16 cellular contexts compared by ENCODE assay signal in the genomic region with DNA sequence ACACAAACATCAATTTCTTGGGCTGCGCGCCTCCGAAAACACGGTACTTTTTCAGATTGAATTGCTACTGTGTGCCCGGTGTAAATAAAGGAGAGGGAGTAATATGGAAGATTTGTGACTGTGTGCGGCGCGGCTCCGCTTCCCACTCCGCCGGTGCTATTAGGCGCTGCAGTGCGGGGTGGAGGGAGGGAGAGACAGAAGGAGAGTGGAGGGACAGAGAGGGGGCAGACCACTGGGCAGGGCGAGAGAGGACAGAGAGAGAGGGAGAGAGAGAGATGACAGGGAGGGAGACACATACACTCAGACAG. TPM values are rescaled to one million over a fixed set of nuclear protein-coding genes. Genes with fewer than 3 reads are reported as not detected.
DNase-seq lines count a peak whose midpoint lies in the region; ATAC-seq, FAIRE-seq and TF ChIP-seq lines count a peak whose summit lies in the region.
"Had no signal": no experiment of that assay in that cellular context is flagged by ENCODE, and none has a peak within 500 bp of the region (broad histone marks: within the 10 kb centered on the region; RNA-seq: fewer than 3 reads in every experiment).

No MANE protein-coding gene starts in this region.

- POLR2A ChIA-PET in MCF 10A (lab: Yijun Ruan, JAX) = interaction anchor here (0.6 kb wide), 1 partner anchor 182 kb away, joined by 3 read pairs; no protein-coding TSS in a partner anchor
- POLR2A ChIA-PET in H1 (lab: Charles Lee; ENCODE audit: partially characterized antibody) = no interaction called here

- no peak overlapping the region for H2BK5ac ChIP-seq in H1 (ENCODE audit: low read depth, low read length)

- no peak overlapping the region for H3K27ac Mint-ChIP-seq in MCF 10A (ENCODE audit: low read depth, unreplicated experiment)

- no peak overlapping the region for H4K5ac ChIP-seq in H1 (ENCODE audit: insufficient read length, low read depth, low read length)

- H3K9ac ChIP-seq in mammary epithelial cell (ENCODE audit: insufficient read depth, low read length) (no peak overlapping the region), H1 (replicated peaks in 1 of 4; ENCODE audit: extremely low read depth in 1 of 4, low read depth in 3 of 4, low read length in 3 of 4) (no peak overlapping the region), muscle layer of colon (ENCODE audit: low read length) (no peak overlapping the region)

- no peak for TF ChIP-seq RAD21 in H1 (IDR thresholded peaks at IDR 0.05 in 1 of 2, conservative IDR thresholded peaks at IDR 0.05 in 1 of 2; ENCODE audit: low read depth in 2 of 2, low read length in 2 of 2)

- H3K4me1 ChIP-seq in mammary epithelial cell (ENCODE audit: insufficient read depth, low read length) (no peaks in the 10 kb centered on the region), H1 (replicated peaks in 1 of 4; ENCODE audit: control insufficient read depth in 3 of 4, insufficient read depth in 4 of 4, low read length in 3 of 4) (peaks cover 0 to 17% (median 4%) of the 10 kb centered on the region in 4 experiments; a peak in 4 of 7 replicates), muscle layer of colon (ENCODE audit: insufficient read depth, low read length) (peaks cover 18% of the 10 kb centered on the region), tibial artery (peaks cover 0 to 18% (median 9%) of the 10 kb centered on the region in 4 donors)
- H3K4me1 ChIP-seq: foreskin keratinocyte had no signal

- no peak overlapping the region for H3K4me3 Mint-ChIP-seq in MCF 10A (ENCODE audit: unreplicated experiment)

- no peak overlapping the region for H2AK5ac ChIP-seq in H1 (ENCODE audit: low read depth, low read length)

- H3K56ac ChIP-seq in H1 (replicated peaks; ENCODE audit: insufficient read length, low read depth, low read length) = no peak overlapping the region

- no peak for TF ChIP-seq CTCF in mammary epithelial cell (conservative IDR thresholded peaks at IDR 0.05 in 1 of 2, IDR thresholded peaks at IDR 0.05 in 1 of 2; ENCODE audit: extremely low read depth in 1 of 2, insufficient read depth in 1 of 2, low read depth in 1 of 2, low read length in 2 of 2)
- no peak for TF ChIP-seq CTCF in MCF 10A (IDR thresholded peaks at IDR 0.05; ENCODE audit: unreplicated experiment)
- TF ChIP-seq CTCF in H1 (IDR thresholded peaks at IDR 0.05; ENCODE audit: control extremely low read depth in 1 of 3, insufficient read depth in 1 of 3, low read depth in 1 of 3, low read length in 3 of 3) = no peak
- TF ChIP-seq CTCF in tibial artery (IDR thresholded peaks at IDR 0.05) = no peak

- no peak overlapping the region for H3K23ac ChIP-seq in H1 (ENCODE audit: insufficient read length)

- CTCF ChIA-PET in mammary epithelial cell (lab: Charles Lee; ENCODE audit: low non-redundant PET) = no interaction called here
- CTCF ChIA-PET in MCF 10A (lab: Yijun Ruan, JAX) = no interaction called here
- CTCF ChIA-PET in H1 (lab: Charles Lee; ENCODE audit: partially characterized antibody) = interaction anchor here (0.9 to 2.0 kb wide), 6 partner anchors 10 to 53 kb away, joined by 3 to 4 read pairs (median 4); no protein-coding TSS in a partner anchor

- BruUV-seq in mammary epithelial cell (replicated peaks; lab: Mats Ljungman, UMichigan) = no TSS peak
- BruUV-seq in MCF 10A (replicated peaks; lab: Mats Ljungman, UMichigan) = no TSS peak

- TF ChIP-seq EP300 in H1 (IDR thresholded peaks at IDR 0.05; ENCODE audit: borderline replicate concordance in 1 of 2, low read depth in 2 of 2, low read length in 2 of 2) = no peak

- no peak for FAIRE-seq in H1 (lab: Jason Lieb, UNC)
- FAIRE-seq: GM12878 had no signal

- no peak for TF ChIP-seq POLR2A in H1 (IDR thresholded peaks at IDR 0.05; ENCODE audit: control extremely low read depth in 1 of 2, low read depth in 2 of 2, low read length in 2 of 2)

- H3K36me3 Mint-ChIP-seq in MCF 10A (ENCODE audit: insufficient read depth, unreplicated experiment) = peaks cover 6% of the 10 kb centered on the region

- H3K18ac ChIP-seq in H1 (ENCODE audit: extremely low read depth, low read length) = no peak overlapping the region; the same call in 1 of the 2 replicates

- in situ Hi-C loops in mammary epithelial cell (cut with MboI; ENCODE audit: low sequenced_read_pairs in 2 of 2) = no loop called here

- H3K36me3 ChIP-seq in mammary epithelial cell (ENCODE audit: insufficient read depth, low read length) = no peaks in the 10 kb centered on the region
- no peaks in the 10 kb centered on the region for H3K36me3 ChIP-seq in H1 (ENCODE audit: control insufficient read depth in 2 of 4, insufficient read depth in 4 of 4, low read length in 3 of 4)
- no peaks in the 10 kb centered on the region for H3K36me3 ChIP-seq in muscle layer of colon (ENCODE audit: insufficient read depth, low read length)
- no peaks in the 10 kb centered on the region for H3K36me3 ChIP-seq in tibial artery
- H3K36me3 ChIP-seq: left lung had no signal

- H3K4me1 Mint-ChIP-seq in MCF 10A (ENCODE audit: insufficient read depth, unreplicated experiment) = no peaks in the 10 kb centered on the region

- H3K79me2 ChIP-seq in mammary epithelial cell (ENCODE audit: insufficient read depth, low read length) = no peaks in the 10 kb centered on the region
- H3K79me2 ChIP-seq in H1 (ENCODE audit: control insufficient read depth in 1 of 2, insufficient read depth in 2 of 2, low read length in 2 of 2) = no peaks in the 10 kb centered on the region

- H3K23me2 ChIP-seq in H1 (ENCODE audit: low read depth, low read length) = peaks cover 3% of the 10 kb centered on the region; the same call in 1 of the 2 replicates

- H3K9me3 Mint-ChIP-seq in MCF 10A (ENCODE audit: unreplicated experiment) = no peaks in the 10 kb centered on the region

- H3K9me3 ChIP-seq in mammary epithelial cell (replicated peaks; ENCODE audit: insufficient read depth, low read length) (no peaks in the 10 kb centered on the region), H1 (ENCODE audit: insufficient read depth in 2 of 2, low read depth in 1 of 2, low read length in 1 of 2) (no peaks in the 10 kb centered on the region), muscle layer of colon (ENCODE audit: low read length) (no peaks in the 10 kb centered on the region), tibial artery (no peaks in the 10 kb centered on the region)
- H3K9me3 ChIP-seq: left lung had no signal

- H3K4me2 ChIP-seq in mammary epithelial cell (ENCODE audit: insufficient read depth, low read depth, low read length) (no peak overlapping the region), H1 (ENCODE audit: insufficient read depth in 1 of 2, low read depth in 2 of 2, low read length in 2 of 2) (peak overlapping the region; percentile 46 to 61)

- H2BK15ac ChIP-seq in H1 (ENCODE audit: low read length) = peak overlapping the region; percentile 72; the same call in 1 of the 2 replicates

- no peak overlapping the region for H2BK120ac ChIP-seq in H1 (replicated peaks; ENCODE audit: low read depth, low read length)

- H3K79me1 ChIP-seq in H1 (ENCODE audit: low read depth, low read length) = no peaks in the 10 kb centered on the region

- intact Hi-C loops in mammary epithelial cell (cut with micrococcal nuclease) (no loop called here), MCF 10A (cut with micrococcal nuclease) (no loop called here), tibial artery (cut with DNase I; ENCODE audit: low total_unique reads) (no loop called here)

- ATAC-seq in HG03097 (IDR thresholded peaks at IDR 0.05; ENCODE audit: low FRiP score, unreplicated experiment) = no peak
- ATAC-seq: foreskin keratinocyte, GM12878, left lung had no signal

- H2BK20ac ChIP-seq in H1 (ENCODE audit: low read length) = no peak overlapping the region; the same call in 1 of the 2 replicates

- no peak overlapping the region for H3K4ac ChIP-seq in H1 (replicated peaks; ENCODE audit: insufficient read length, low read depth, low read length)

- peaks cover 29% of the 10 kb centered on the region for H3K27me3 Mint-ChIP-seq in MCF 10A (ENCODE audit: insufficient read depth, unreplicated experiment)

- H2BK12ac ChIP-seq in H1 (ENCODE audit: low read depth, low read length) = peak overlapping the region; percentile 80; the same call in 1 of the 2 replicates

- peak overlapping the region; percentile 60 for H4K91ac ChIP-seq in H1 (replicated peaks; ENCODE audit: insufficient read length, low read length)

- no peak overlapping the region for H3K27ac ChIP-seq in mammary epithelial cell (ENCODE audit: insufficient read depth, low read depth, low read length)
- H3K27ac ChIP-seq in H1 (ENCODE audit: low read depth, low read length) = no peak overlapping the region
- no peak overlapping the region for H3K27ac ChIP-seq in muscle layer of colon (ENCODE audit: low read depth, low read length)
- no peak overlapping the region for H3K27ac ChIP-seq in tibial artery
- H3K27ac ChIP-seq: foreskin keratinocyte, left lung had no signal

- no peak overlapping the region for H3K14ac ChIP-seq in H1 (ENCODE audit: insufficient read length)

- dilution Hi-C loops in mammary epithelial cell (cut with HindIII; ENCODE audit: low sequenced_read_pairs) = loop anchor here (5.0 kb wide), 2 partner anchors 78 to 253 kb away; no protein-coding TSS in a partner anchor

- DNase-seq in mammary epithelial cell (no peak), MCF 10A (ENCODE audit: unreplicated experiment) (no peak), H1 (ENCODE audit: low read depth in 1 of 2, low spot score in 2 of 2) (no peak), tibial artery (peak; percentile 9 to 48), glomerular visceral epithelial cell (ENCODE audit: extremely low spot score) (no peak), NCI-H146 treated with DMSO at 0.1 percent for 48 hours (lab: John Stamatoyannopoulos, UW; ENCODE audit: unreplicated experiment) (no peak)
- DNase-seq: DMS79; foreskin keratinocyte; NCI-H1048; NCI-H510A treated with DMSO at 0.1 percent for 48 hours; stimulated activated naive CD4-positive, alpha-beta T cell had no signal

- H4K8ac ChIP-seq in H1 (ENCODE audit: extremely low read depth, insufficient read depth, low read length) = no peak overlapping the region; the same call in 1 of the 2 replicates

- H2AFZ ChIP-seq in mammary epithelial cell (ENCODE audit: low read depth, low read length) = peak overlapping the region; percentile 6
- peak overlapping the region; percentile 98 for H2AFZ ChIP-seq in H1 (ENCODE audit: low read length)

- H3K27me3 ChIP-seq in mammary epithelial cell (ENCODE audit: insufficient read depth, low read length) = peaks cover 7% of the 10 kb centered on the region
- H3K27me3 ChIP-seq in H1 (replicated peaks in 1 of 4; ENCODE audit: control insufficient read depth in 3 of 4, extremely low read depth in 1 of 4, insufficient read depth in 3 of 4, low read length in 3 of 4) = peaks cover 0 to 8% (median 2%) of the 10 kb centered on the region in 4 experiments; a peak in 4 of 7 replicates
- peaks cover 0 to 6% of the 10 kb centered on the region in 2 donors for H3K27me3 ChIP-seq in muscle layer of colon (ENCODE audit: control insufficient read depth in 1 of 2, insufficient read depth in 2 of 2, low read length in 2 of 2)
- peaks cover 0 to 43% of the 10 kb centered on the region in 2 donors for H3K27me3 ChIP-seq in tibial artery

- 2% methylated on average over 14 of the region's 14 CpGs for WGBS in mammary epithelial cell (ENCODE audit: low coverage, missing lambda C conversion rate)
- 72% methylated on average over 14 of the region's 14 CpGs; no CpG with 5 or more reads in 1 of the 2 experiments for WGBS in H1 (ENCODE audit: extremely low coverage in 1 of 2, insufficient coverage in 1 of 2, insufficient read length in 1 of 2, insufficient replicate concordance in 2 of 2, low coverage in 1 of 2, low lambda C conversion rate in 2 of 2, missing lambda C conversion rate in 1 of 2), 2 experiments

- H3K4me3 ChIP-seq in mammary epithelial cell (replicated peaks in 1 of 3; ENCODE audit: insufficient read depth in 1 of 3, low read depth in 2 of 3, low read length in 3 of 3) = no peak overlapping the region
- H3K4me3 ChIP-seq in H1 (ENCODE audit: extremely low read depth in 1 of 4, insufficient read depth in 2 of 4, low read depth in 3 of 4, low read length in 4 of 4) = peak overlapping the region in 2 of 4 experiments; percentile 17 to 32; a peak in 3 of 8 replicates
- H3K4me3 ChIP-seq in muscle layer of colon (ENCODE audit: low read depth in 1 of 2, low read length in 2 of 2) = peak overlapping the region; percentile 27 to 41
- H3K4me3 ChIP-seq in tibial artery = no peak overlapping the region
- H3K4me3 ChIP-seq: GM12878, left lung had no signal

- H4K20me1 ChIP-seq in mammary epithelial cell (ENCODE audit: insufficient read depth, low read length) = no peaks in the 10 kb centered on the region
- H4K20me1 ChIP-seq in H1 (replicated peaks in 1 of 2; ENCODE audit: control insufficient read depth in 1 of 2, insufficient read depth in 2 of 2, low read length in 2 of 2) = no peaks in the 10 kb centered on the region

RNA-seq across cellular contexts. Expression of a gene that starts 24.8 kb away (rescaled TPM):
- total RNA-seq in mammary epithelial cell (10 to 100 TPM in 1 of 2 donors, not detected in 1; 58.5 TPM), MCF 10A (2022) (21.0 and 53.3 TPM in 2 replicates)
- polyA plus RNA-seq in mammary epithelial cell (not detected), H1 (2011; rRNA removed) (not detected in 2 replicates)
- not detected for polyA minus RNA-seq in mammary epithelial cell
- total RNA-seq in H1 (2021; fragmentation: NEBNext Ultra II Directional; extraction: Animal tissue kit (Norgen Biotek cat#: 25700)) = 159 and 179 TPM in 2 replicates
- not detected for polyA plus RNA-seq in H1 (2011; cell fraction: cytosol; rRNA removed)
- polyA plus RNA-seq in H1 (2011; cell fraction: nucleus; rRNA removed) = not detected
- not detected in 4 replicates for polyA plus RNA-seq in H1 (2012, experiment 1 of 2)
- polyA plus RNA-seq in H1 (2012, experiment 2 of 2) = not detected
- not detected for polyA plus RNA-seq in H1 (2013, experiment 1 of 2)
- polyA plus RNA-seq in H1 (2013, experiment 2 of 2) = not detected
- under 0.01 TPM in 2 replicates for polyA minus RNA-seq in H1 (2011; rRNA and poly(A)+ RNA removed)
- polyA minus RNA-seq in H1 (2011; cell fraction: cytosol; rRNA and poly(A)+ RNA removed) = 3,004 TPM
- under 0.01 TPM for polyA minus RNA-seq in H1 (2011; cell fraction: nucleus; rRNA and poly(A)+ RNA removed)
- total RNA-seq: foreskin keratinocyte had no signal
- polyA plus RNA-seq: adipose tissue, foreskin keratinocyte, GM12878 had no signal

RNA-seq across cellular contexts. Expression of a gene that starts 53.2 kb away (rescaled TPM):
- 10 to 100 TPM; 22.3 to 37.9 TPM for total RNA-seq in mammary epithelial cell
- 32.8 TPM for polyA plus RNA-seq in mammary epithelial cell
- 31.2 TPM for polyA minus RNA-seq in mammary epithelial cell
- total RNA-seq in MCF 10A (2022) = 36.5 and 43.8 TPM in 2 replicates
- 68.1 and 69.7 TPM in 2 replicates for total RNA-seq in H1 (2021; fragmentation: NEBNext Ultra II Directional; extraction: Animal tissue kit (Norgen Biotek cat#: 25700))
- 38.4 and 60.6 TPM in 2 replicates for polyA plus RNA-seq in H1 (2011; rRNA removed)
- 56.9 TPM for polyA plus RNA-seq in H1 (2011; cell fraction: cytosol; rRNA removed)
- 76.4 TPM for polyA plus RNA-seq in H1 (2011; cell fraction: nucleus; rRNA removed)
- polyA plus RNA-seq in H1 (2012, experiment 1 of 2) = 42.0 to 58.2 TPM (median 56.5 TPM) in 4 replicates
- polyA plus RNA-seq in H1 (2012, experiment 2 of 2) = 44.3 TPM
- polyA plus RNA-seq in H1 (2013, experiment 1 of 2) = 35.2 TPM
- 36.8 TPM for polyA plus RNA-seq in H1 (2013, experiment 2 of 2)
- polyA minus RNA-seq in H1 (2011; rRNA and poly(A)+ RNA removed) = 22.2 and 24.4 TPM in 2 replicates
- 25.7 TPM for polyA minus RNA-seq in H1 (2011; cell fraction: cytosol; rRNA and poly(A)+ RNA removed)
- polyA minus RNA-seq in H1 (2011; cell fraction: nucleus; rRNA and poly(A)+ RNA removed) = 26.3 TPM

Comparison
In these comparisons a context has a peak if more than half of its experiments do, and no peak if none do; other contexts are left out.
1. DNase-seq: peak in tibial artery (2 of 2); none in mammary epithelial cell (single experiment), MCF 10A (single experiment), H1 (0 of 2), glomerular visceral epithelial cell (single experiment) and NCI-H146 treated with DMSO at 0.1 percent for 48 hours (single experiment).
2. H3K4me3 ChIP-seq: peak in muscle layer of colon (2 of 2); none in mammary epithelial cell (0 of 3) and tibial artery (0 of 2).